Comparison of ENCODE assay signal across 16 cellular contexts in genomic region chr2:241666627-241667400, GRCh38. TPM values are rescaled to one million over a fixed set of nuclear protein-coding genes. Genes with fewer than 3 reads are reported as not detected.
DNase-seq lines count a peak whose midpoint lies in the region; TF ChIP-seq lines count a peak whose summit lies in the region.
"Had no signal": no experiment of that assay in that cellular context is flagged by ENCODE, and none has a peak within 500 bp of the region (broad histone marks: within the 10 kb centered on the region; RNA-seq: fewer than 3 reads in every experiment).

No MANE protein-coding gene starts in this region.

- H3K4me1 Mint-ChIP-seq in nephron progenitor cell = peaks cover 30% of the 10 kb centered on the region

- H3K4me3 Mint-ChIP-seq in nephron progenitor cell = peak overlapping the region; percentile 75
- H3K4me3 Mint-ChIP-seq: natural killer cell treated with Interleukin-12 subunit alpha and Interleukin-12 subunit beta and Interleukin-15 and Interleukin-18, amount 100 ng/mL, for 72 hours had no signal

- H3K27me3 ChIP-seq in colonic mucosa = no peaks in the 10 kb centered on the region
- H3K27me3 ChIP-seq: heart left ventricle, left lung, sigmoid colon, vagina had no signal

- H3K9me3 ChIP-seq in colonic mucosa = no peaks in the 10 kb centered on the region
- H3K9me3 ChIP-seq: heart left ventricle, left lung, sigmoid colon, vagina had no signal

- H3K9me3 Mint-ChIP-seq in nephron progenitor cell = no peaks in the 10 kb centered on the region
- H3K9me3 Mint-ChIP-seq: natural killer cell treated with Interleukin-12 subunit alpha and Interleukin-12 subunit beta and Interleukin-15 and Interleukin-18, amount 100 ng/mL, for 72 hours had no signal

- TF ChIP-seq CTCF in nephron progenitor cell (IDR thresholded peaks at IDR 0.05) = no peak
- TF ChIP-seq CTCF in colonic mucosa (IDR thresholded peaks at IDR 0.05) = no peak

- H3K4me1 ChIP-seq in colonic mucosa = no peaks in the 10 kb centered on the region
- H3K4me1 ChIP-seq: heart left ventricle, left lung, sigmoid colon, vagina had no signal

- no peaks in the 10 kb centered on the region for H3K27me3 Mint-ChIP-seq in nephron progenitor cell (ENCODE audit: low read depth, poor library complexity)
- H3K27me3 Mint-ChIP-seq: natural killer cell treated with Interleukin-12 subunit alpha and Interleukin-12 subunit beta and Interleukin-15 and Interleukin-18, amount 100 ng/mL, for 72 hours had no signal

- H3K4me3 ChIP-seq in colonic mucosa = no peak overlapping the region
- H3K4me3 ChIP-seq: heart left ventricle, left lung, sigmoid colon, vagina had no signal

- H3K27ac ChIP-seq in caudate nucleus (ENCODE audit: low read depth, low read length) (peak overlapping the region; percentile 74), colonic mucosa (no peak overlapping the region)
- H3K27ac ChIP-seq: epithelial cell of prostate, heart left ventricle, left lung, sigmoid colon, vagina had no signal

- no peak overlapping the region for H3K9ac ChIP-seq in colonic mucosa (ENCODE audit: low read depth in 2 of 2, low read length in 2 of 2)

- intact Hi-C loops in colonic mucosa (cut with DNase I) = no loop called here

- H3K36me3 ChIP-seq in colonic mucosa = peaks cover 9% of the 10 kb centered on the region

- peak overlapping the region; percentile 94 for H3K27ac Mint-ChIP-seq in nephron progenitor cell
- H3K27ac Mint-ChIP-seq: natural killer cell treated with Interleukin-12 subunit alpha and Interleukin-12 subunit beta and Interleukin-15 and Interleukin-18, amount 100 ng/mL, for 72 hours had no signal

- DNase-seq in NCI-H526 (lab: John Stamatoyannopoulos, UW) (peak; percentile 30 to 74), caudate nucleus (lab: John Stamatoyannopoulos, UW) (peak in 2 of 61 donors; percentile 22 to 39), nephron progenitor cell (peak; percentile 85), A172 (ENCODE audit: low spot score) (no peak), colonic mucosa (no peak), SKM-1 treated with dmso at 0.1 percent for 144 hours (lab: John Stamatoyannopoulos, UW; ENCODE audit: unreplicated experiment) (no peak)
- DNase-seq: activated gamma-delta T cell treated with Interleukin-2 at 50 U/mL for 16 hours; DMS153; NCI-H226; sigmoid colon; stimulated activated CD4-positive, alpha-beta T cell treated with anti-CD3 and anti-CD28 coated beads, Interleukin-4, amount 100 ng/mL, for 24 hours had no signal

- peaks cover 39% of the 10 kb centered on the region for H3K36me3 Mint-ChIP-seq in nephron progenitor cell (ENCODE audit: low read depth)

RNA-seq across cellular contexts. Expression of gene DTYMK, which starts 19.8 kb away (rescaled TPM):
- total RNA-seq in A172 (2014; rRNA removed; shearing (Covaris generic)) = 136 and 156 TPM in 2 replicates
- 100 to 1,000 TPM in 1 of 2 donors, 10 to 100 TPM in 1; 22.6 to 106 TPM for total RNA-seq in colonic mucosa

RNA-seq across cellular contexts. Expression of gene ATG4B, which starts 29.3 kb away (rescaled TPM):
- total RNA-seq in A172 (2014; rRNA removed; shearing (Covaris generic)) = 111 and 132 TPM in 2 replicates
- 100 to 1,000 TPM in 1 of 2 donors, 10 to 100 TPM in 1; 72.4 to 119 TPM for total RNA-seq in colonic mucosa

RNA-seq across cellular contexts. Expression of gene THAP4, which starts 29.9 kb away (rescaled TPM):
- total RNA-seq in A172 (2014; rRNA removed; shearing (Covaris generic)) = 80.6 and 85.7 TPM in 2 replicates
- total RNA-seq in colonic mucosa = 10 to 100 TPM; 66.6 to 68.0 TPM

RNA-seq across cellular contexts. Expression of gene ING5, which starts 35.0 kb away (rescaled TPM):
- total RNA-seq in A172 (2014; rRNA removed; shearing (Covaris generic)) = 12.8 and 14.5 TPM in 2 replicates
- total RNA-seq in colonic mucosa = 10 to 100 TPM; 18.3 to 44.2 TPM

Comparison
In these comparisons a context has a peak if more than half of its experiments do, and no peak if none do; other contexts are left out.
1. DNase-seq: peak in NCI-H526 (2 of 2) and nephron progenitor cell (single experiment); none in A172 (single experiment), colonic mucosa (single experiment) and SKM-1 treated with dmso at 0.1 percent for 144 hours (single experiment).